24 cellular contexts compared by ENCODE assay signal in genomic region chr12:70359458-70360197, GRCh38.
"Had no signal": no experiment of that assay in that cellular context is flagged by ENCODE, and none has a peak within 500 bp of the region (broad histone marks: within the 10 kb centered on the region; RNA-seq: fewer than 3 reads in every experiment).

No MANE protein-coding gene starts in this region.

- H3K4me1 Mint-ChIP-seq: activated B cell treated with CpG ODN at 0.5 μM for 24 hours, natural killer cell had no signal

- DNase-seq: activated B cell treated with CpG ODN at 0.5 μM for 24 hours; activated CD4-positive, alpha-beta T cell treated with anti-CD3 and anti-CD28 coated beads for 4 hours; activated CD4-positive, alpha-beta T cell treated with anti-CD3 and anti-CD28 coated beads, Interleukin-2, amount 50 U/mL, for 48 hours; activated CD8-positive, alpha-beta memory T cell treated with anti-CD3 and anti-CD28 coated beads, Interleukin-2, amount 10 ng/mL, durations not matched to agents 7 days and 5 days; activated gamma-delta T cell; activated T-cell treated with anti-CD3 and anti-CD28 coated beads for 4 hours; aorta; effector memory CD4-positive, alpha-beta T cell; gastrocnemius medialis; hippocampal formation; left cardiac atrium; midbrain; natural killer cell; retina; spleen; stimulated activated CD4-positive, alpha-beta T cell treated with anti-CD3 and anti-CD28 coated beads, Interleukin-4, amount 100 ng/mL, for 1 hour; stimulated activated naive CD4-positive, alpha-beta T cell treated with Interleukin-2 at 50 U/mL for 16 hours; upper lobe of left lung had no signal

- H3K9me3 Mint-ChIP-seq: activated B cell treated with CpG ODN at 0.5 μM for 24 hours; activated naive CD4-positive, alpha-beta T cell treated with anti-CD3 and anti-CD28 coated beads, Interleukin-2, amount 50 U/mL, for 24 hours; brain; dendritic cell treated with granulocyte-macrophage colony-stimulating factor and Interleukin-4, amounts not matched to agents 40 ng/mL and 50 ng/mL, for 4 days; natural killer cell; T-helper 1 cell treated with Interleukin-12 subunit alpha and Interleukin-12 subunit beta and Interleukin-4 antibody, amounts not matched to agents 30 μg/mL and 1 μg/mL, for 36 hours had no signal

- H3K36me3 Mint-ChIP-seq: natural killer cell had no signal

- H3K4me1 ChIP-seq: esophagus muscularis mucosa, gastrocnemius medialis, upper lobe of left lung had no signal

- H3K4me3 ChIP-seq: esophagus muscularis mucosa, gastrocnemius medialis, spleen, upper lobe of left lung had no signal

- H3K9me3 ChIP-seq: esophagus muscularis mucosa, gastrocnemius medialis, spleen, upper lobe of left lung had no signal

- H3K27me3 Mint-ChIP-seq: activated B cell treated with CpG ODN at 0.5 μM for 24 hours; activated naive CD4-positive, alpha-beta T cell treated with anti-CD3 and anti-CD28 coated beads, Interleukin-2, amount 50 U/mL, for 24 hours had no signal

- H3K27ac Mint-ChIP-seq: activated B cell treated with CpG ODN at 0.5 μM for 24 hours; activated CD8-positive, alpha-beta memory T cell treated with anti-CD3 and anti-CD28 coated beads, Interleukin-2, amount 10 ng/mL, durations not matched to agents 7 days and 5 days; activated naive CD4-positive, alpha-beta T cell treated with anti-CD3 and anti-CD28 coated beads, Interleukin-2, amount 50 U/mL, for 24 hours; brain; dendritic cell treated with granulocyte-macrophage colony-stimulating factor and Interleukin-4, amounts not matched to agents 40 ng/mL and 50 ng/mL, for 4 days; natural killer cell; progenitor cell of endocrine pancreas; T-helper 1 cell treated with Interleukin-12 subunit alpha and Interleukin-12 subunit beta and Interleukin-4 antibody, amounts not matched to agents 30 μg/mL and 1 μg/mL, for 36 hours had no signal

- ATAC-seq: activated CD8-positive, alpha-beta memory T cell treated with anti-CD3 and anti-CD28 coated beads, Interleukin-2, amount 10 ng/mL, durations not matched to agents 7 days and 5 days; gastrocnemius medialis; left cardiac atrium; natural killer cell had no signal

- H3K27ac ChIP-seq: esophagus muscularis mucosa, gastrocnemius medialis, spleen, upper lobe of left lung had no signal

- H3K4me3 Mint-ChIP-seq: activated B cell treated with CpG ODN at 0.5 μM for 24 hours; activated CD8-positive, alpha-beta memory T cell treated with anti-CD3 and anti-CD28 coated beads, Interleukin-2, amount 10 ng/mL, durations not matched to agents 7 days and 5 days; activated naive CD4-positive, alpha-beta T cell treated with anti-CD3 and anti-CD28 coated beads, Interleukin-2, amount 50 U/mL, for 24 hours; brain; dendritic cell treated with granulocyte-macrophage colony-stimulating factor and Interleukin-4, amounts not matched to agents 40 ng/mL and 50 ng/mL, for 4 days; natural killer cell; T-helper 1 cell treated with Interleukin-12 subunit alpha and Interleukin-12 subunit beta and Interleukin-4 antibody, amounts not matched to agents 30 μg/mL and 1 μg/mL, for 36 hours had no signal
